Comparison of ENCODE assay signal across 1 cellular context in genomic region chr5:154359222-154359583, GRCh38.
TF ChIP-seq lines count a peak whose summit lies in the region.

No MANE protein-coding gene starts in this region.

TF ChIP-seq in SK-N-SH, 30 proteins besides CTCF, POLR2A, EP300 and RAD21 (continued from another document):
- TF ChIP-seq, protein P1, sequence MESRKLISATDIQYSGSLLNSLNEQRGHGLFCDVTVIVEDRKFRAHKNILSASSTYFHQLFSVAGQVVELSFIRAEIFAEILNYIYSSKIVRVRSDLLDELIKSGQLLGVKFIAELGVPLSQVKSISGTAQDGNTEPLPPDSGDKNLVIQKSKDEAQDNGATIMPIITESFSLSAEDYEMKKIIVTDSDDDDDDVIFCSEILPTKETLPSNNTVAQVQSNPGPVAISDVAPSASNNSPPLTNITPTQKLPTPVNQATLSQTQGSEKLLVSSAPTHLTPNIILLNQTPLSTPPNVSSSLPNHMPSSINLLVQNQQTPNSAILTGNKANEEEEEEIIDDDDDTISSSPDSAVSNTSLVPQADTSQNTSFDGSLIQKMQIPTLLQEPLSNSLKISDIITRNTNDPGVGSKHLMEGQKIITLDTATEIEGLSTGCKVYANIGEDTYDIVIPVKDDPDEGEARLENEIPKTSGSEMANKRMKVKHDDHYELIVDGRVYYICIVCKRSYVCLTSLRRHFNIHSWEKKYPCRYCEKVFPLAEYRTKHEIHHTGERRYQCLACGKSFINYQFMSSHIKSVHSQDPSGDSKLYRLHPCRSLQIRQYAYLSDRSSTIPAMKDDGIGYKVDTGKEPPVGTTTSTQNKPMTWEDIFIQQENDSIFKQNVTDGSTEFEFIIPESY (IDR thresholded peaks at IDR 0.05; ENCODE audit: borderline replicate concordance, low read depth), result no peak
- no peak for TF ChIP-seq FOXM1 (IDR thresholded peaks at IDR 0.05; ENCODE audit: low read depth)
- TF ChIP-seq GATA2 (CRISPR knock-in tag; IDR thresholded peaks at IDR 0.05), result no peak
- no peak for TF ChIP-seq NRF1 (IDR thresholded peaks at IDR 0.05; ENCODE audit: low read depth, low read length)
- no peak for TF ChIP-seq TAF1 (IDR thresholded peaks at IDR 0.05; ENCODE audit: borderline replicate concordance, low read depth, low read length)
- TF ChIP-seq GABPA (IDR thresholded peaks at IDR 0.05; ENCODE audit: low read depth), result no peak
- no peak for TF ChIP-seq SMC3 (IDR thresholded peaks at IDR 0.05; ENCODE audit: low read depth, low read length)
- no peak for TF ChIP-seq PBX3 (IDR thresholded peaks at IDR 0.05)
